Comparison of ENCODE assay signal across 31 cellular contexts in genomic region chrX:15376956-15377355, GRCh38. TPM values are rescaled to one million over a fixed set of nuclear protein-coding genes. Genes with fewer than 3 reads are reported as not detected.
"Had no signal": no experiment of that assay in that cellular context is flagged by ENCODE, and none has a peak within 500 bp of the region (broad histone marks: within the 10 kb centered on the region; RNA-seq: fewer than 3 reads in every experiment).

No MANE protein-coding gene starts in this region.

- H3K79me2 ChIP-seq: parathyroid adenoma had no signal

- ATAC-seq: activated CD8-positive, alpha-beta T cell treated with anti-CD3 and anti-CD28 coated beads for 36 hours; activated naive CD8-positive, alpha-beta T cell treated with anti-CD3 and anti-CD28 coated beads, Interleukin-2, amount 50 U/mL, for 24 hours; activated T-cell treated with anti-CD3 and anti-CD28 coated beads, Interleukin-2, amount 50 U/mL, for 4 hours; activated T-helper 17 cell treated with anti-CD3 and anti-CD28 coated beads, Interleukin-2, amount 50 U/mL, for 72 hours; body of pancreas; effector memory CD8-positive, alpha-beta T cell; gastrocnemius medialis; left cardiac atrium; psoas muscle; stimulated activated effector memory CD8-positive, alpha-beta T cell treated with anti-CD3 and anti-CD28 coated beads, Interleukin-12 subunit alpha, Interleukin-12 subunit beta, amount 100 ng/mL, for 72 hours had no signal

- H3K4me1 Mint-ChIP-seq: activated B cell treated with CpG ODN at 0.5 μM for 24 hours; activated naive CD4-positive, alpha-beta T cell treated with anti-CD3 and anti-CD28 coated beads, Interleukin-2, amount 50 U/mL, for 24 hours; activated naive CD8-positive, alpha-beta T cell treated with anti-CD3 and anti-CD28 coated beads, Interleukin-2, amount 50 U/mL, for 24 hours; activated T-helper 17 cell treated with anti-CD3 and anti-CD28 coated beads, Interleukin-2, amount 50 U/mL, for 72 hours; naive B cell; stimulated activated effector memory CD8-positive, alpha-beta T cell treated with anti-CD3 and anti-CD28 coated beads, Interleukin-12 subunit alpha, Interleukin-12 subunit beta, amount 100 ng/mL, for 72 hours had no signal

- H3K27me3 Mint-ChIP-seq: activated B cell treated with CpG ODN at 0.5 μM for 24 hours; activated naive CD4-positive, alpha-beta T cell treated with anti-CD3 and anti-CD28 coated beads, Interleukin-2, amount 50 U/mL, for 24 hours; stimulated activated naive CD8-positive, alpha-beta T cell treated with anti-CD3 and anti-CD28 coated beads, Interleukin-15, Interleukin-2, amounts not matched to agents 100 ng/mL and 50 ng/mL, for 24 hours had no signal

- H3K9ac ChIP-seq: parathyroid adenoma had no signal

- H2AFZ ChIP-seq: parathyroid adenoma had no signal

- H3K36me3 Mint-ChIP-seq: activated naive CD4-positive, alpha-beta T cell treated with anti-CD3 and anti-CD28 coated beads, Interleukin-2, amount 50 U/mL, for 24 hours; naive B cell; stimulated activated effector memory CD8-positive, alpha-beta T cell treated with anti-CD3 and anti-CD28 coated beads, Interleukin-12 subunit alpha, Interleukin-12 subunit beta, amount 100 ng/mL, for 72 hours had no signal

- H3K27ac ChIP-seq: body of pancreas, coronary artery, dorsolateral prefrontal cortex, gastrocnemius medialis, parathyroid adenoma, psoas muscle, sigmoid colon, thoracic aorta, uterus had no signal

- H3K4me3 ChIP-seq: body of pancreas, coronary artery, dorsolateral prefrontal cortex, gastrocnemius medialis, psoas muscle, sigmoid colon, thoracic aorta, uterus had no signal

- H3K9me3 ChIP-seq: body of pancreas, gastrocnemius medialis, sigmoid colon, thoracic aorta, uterus had no signal

- H3K27ac Mint-ChIP-seq: activated B cell treated with CpG ODN at 0.5 μM for 24 hours; activated CD8-positive, alpha-beta T cell treated with anti-CD3 and anti-CD28 coated beads for 36 hours; activated naive CD4-positive, alpha-beta T cell treated with anti-CD3 and anti-CD28 coated beads, Interleukin-2, amount 50 U/mL, for 24 hours; activated naive CD8-positive, alpha-beta T cell treated with anti-CD3 and anti-CD28 coated beads, Interleukin-2, amount 50 U/mL, for 24 hours; activated T-helper 17 cell treated with anti-CD3 and anti-CD28 coated beads, Interleukin-2, amount 50 U/mL, for 72 hours; effector memory CD8-positive, alpha-beta T cell; mesothelial cell of epicardium; naive B cell; stimulated activated effector memory CD8-positive, alpha-beta T cell treated with anti-CD3 and anti-CD28 coated beads, Interleukin-12 subunit alpha, Interleukin-12 subunit beta, amount 100 ng/mL, for 72 hours; stimulated activated naive CD8-positive, alpha-beta T cell treated with anti-CD3 and anti-CD28 coated beads, Interleukin-15, Interleukin-2, amounts not matched to agents 100 ng/mL and 50 ng/mL, for 24 hours; T-helper 2 cell treated with Interferon-gamma antibody and Interleukin-4, amounts not matched to agents 5 μg/mL and 100 μg/mL, for 36 hours had no signal

- H3K36me3 ChIP-seq: gastrocnemius medialis, sigmoid colon, thoracic aorta, uterus had no signal

- H3K4me1 ChIP-seq: body of pancreas, gastrocnemius medialis, parathyroid adenoma, psoas muscle, sigmoid colon, uterus had no signal

- H3K9me3 Mint-ChIP-seq: activated B cell treated with CpG ODN at 0.5 μM for 24 hours; activated CD8-positive, alpha-beta T cell treated with anti-CD3 and anti-CD28 coated beads for 36 hours; activated naive CD4-positive, alpha-beta T cell treated with anti-CD3 and anti-CD28 coated beads, Interleukin-2, amount 50 U/mL, for 24 hours; activated naive CD8-positive, alpha-beta T cell treated with anti-CD3 and anti-CD28 coated beads, Interleukin-2, amount 50 U/mL, for 24 hours; activated T-cell treated with anti-CD3 and anti-CD28 coated beads, Interleukin-2, amount 50 U/mL, for 4 hours; activated T-helper 17 cell treated with anti-CD3 and anti-CD28 coated beads, Interleukin-2, amount 50 U/mL, for 72 hours; effector memory CD8-positive, alpha-beta T cell; stimulated activated effector memory CD8-positive, alpha-beta T cell treated with anti-CD3 and anti-CD28 coated beads, Interleukin-12 subunit alpha, Interleukin-12 subunit beta, amount 100 ng/mL, for 72 hours; stimulated activated naive CD8-positive, alpha-beta T cell treated with anti-CD3 and anti-CD28 coated beads, Interleukin-15, Interleukin-2, amounts not matched to agents 100 ng/mL and 50 ng/mL, for 24 hours; T-helper 2 cell treated with Interferon-gamma antibody and Interleukin-4, amounts not matched to agents 5 μg/mL and 100 μg/mL, for 36 hours had no signal

- FAIRE-seq: keratinocyte, small intestine had no signal

- H3K27me3 ChIP-seq: body of pancreas, sigmoid colon, uterus had no signal

- DNase-seq: activated B cell treated with CpG ODN at 0.5 μM for 24 hours; activated CD4-positive, alpha-beta T cell treated with anti-CD3 and anti-CD28 coated beads, Interleukin-2, amount 50 U/mL, for 1 hour; activated CD8-positive, alpha-beta T cell treated with anti-CD3 and anti-CD28 coated beads for 36 hours; activated naive CD8-positive, alpha-beta T cell treated with anti-CD3 and anti-CD28 coated beads, Interleukin-2, amount 50 U/mL, for 24 hours; activated T-cell treated with anti-CD3 and anti-CD28 coated beads, Interleukin-2, amount 50 U/mL, for 4 hours; anterior cingulate cortex; body of pancreas; dorsolateral prefrontal cortex; effector memory CD8-positive, alpha-beta T cell; erythroblast; gastrocnemius medialis; hippocampal formation; left cardiac atrium; naive B cell; psoas muscle; sigmoid colon; small intestine; stimulated activated CD4-positive, alpha-beta T cell treated with anti-CD3 and anti-CD28 coated beads, Interleukin-4, amount 100 ng/mL, for 24 hours; trophoblast cell; uterus had no signal

- H3K4me3 Mint-ChIP-seq: activated B cell treated with CpG ODN at 0.5 μM for 24 hours; activated CD8-positive, alpha-beta T cell treated with anti-CD3 and anti-CD28 coated beads for 36 hours; activated naive CD4-positive, alpha-beta T cell treated with anti-CD3 and anti-CD28 coated beads, Interleukin-2, amount 50 U/mL, for 24 hours; activated naive CD8-positive, alpha-beta T cell treated with anti-CD3 and anti-CD28 coated beads, Interleukin-2, amount 50 U/mL, for 24 hours; activated T-cell treated with anti-CD3 and anti-CD28 coated beads, Interleukin-2, amount 50 U/mL, for 4 hours; activated T-helper 17 cell treated with anti-CD3 and anti-CD28 coated beads, Interleukin-2, amount 50 U/mL, for 72 hours; effector memory CD8-positive, alpha-beta T cell; mesothelial cell of epicardium; naive B cell; stimulated activated effector memory CD8-positive, alpha-beta T cell treated with anti-CD3 and anti-CD28 coated beads, Interleukin-12 subunit alpha, Interleukin-12 subunit beta, amount 100 ng/mL, for 72 hours; stimulated activated naive CD8-positive, alpha-beta T cell treated with anti-CD3 and anti-CD28 coated beads, Interleukin-15, Interleukin-2, amounts not matched to agents 100 ng/mL and 50 ng/mL, for 24 hours; T-helper 2 cell treated with Interferon-gamma antibody and Interleukin-4, amounts not matched to agents 5 μg/mL and 100 μg/mL, for 36 hours had no signal

RNA-seq across cellular contexts. Expression of gene VEGFD, which starts 7.3 kb away (rescaled TPM):
- total RNA-seq: activated B cell treated with CpG ODN at 0.5 μM for 24 hours; activated CD8-positive, alpha-beta T cell treated with anti-CD3 and anti-CD28 coated beads for 36 hours; activated T-cell treated with anti-CD3 and anti-CD28 coated beads, Interleukin-2, amount 50 U/mL, for 4 hours; activated T-helper 17 cell treated with anti-CD3 and anti-CD28 coated beads, Interleukin-2, amount 50 U/mL, for 72 hours had no signal
- polyA plus RNA-seq: neural cell had no signal
